18 cellular contexts compared by ENCODE assay signal in genomic region chr10:95178797-95179196, GRCh38. TPM values are rescaled to one million over a fixed set of nuclear protein-coding genes. Genes with fewer than 3 reads are reported as not detected.
DNase-seq lines count a peak whose midpoint lies in the region; ATAC-seq and TF ChIP-seq lines count a peak whose summit lies in the region.
"Had no signal": no experiment of that assay in that cellular context is flagged by ENCODE, and none has a peak within 500 bp of the region (broad histone marks: within the 10 kb centered on the region; RNA-seq: fewer than 3 reads in every experiment).

No MANE protein-coding gene starts in this region.

- intact Hi-C loops in Caco-2 (cut with micrococcal nuclease; ENCODE audit: unreplicated experiment), result loop anchor here (1.0 to 2.0 kb wide), 6 partner anchors 41 to 551 kb away; no protein-coding TSS in a partner anchor
- intact Hi-C loops in right lobe of liver (cut with DNase I), result no loop called here

- ATAC-seq in left lobe of liver, result peak; percentile 5
- peak in 2 of 4 donors; percentile 7 to 50 for ATAC-seq in right lobe of liver
- no peak for ATAC-seq in GM21367 (IDR thresholded peaks at IDR 0.05; ENCODE audit: unreplicated experiment)

- no TSS peak for BruUV-seq in Caco-2 (replicated peaks; lab: Mats Ljungman, UMichigan)

- H3K36me3 ChIP-seq in Caco-2 (ENCODE audit: control insufficient read depth, insufficient read depth, low read length) (no peaks in the 10 kb centered on the region), right lobe of liver (no peaks in the 10 kb centered on the region)
- H3K36me3 ChIP-seq: HAP-1 had no signal

- H3K27ac Mint-ChIP-seq in Caco-2 (ENCODE audit: unreplicated experiment), result peak overlapping the region; percentile 85
- H3K27ac Mint-ChIP-seq: CD4-positive, alpha-beta memory T cell had no signal

- no peak for TF ChIP-seq POLR2A in right lobe of liver (IDR thresholded peaks at IDR 0.05)

- POLR2A ChIA-PET in Caco-2 (lab: Charles Lee), result interaction anchor here (0.6 kb wide), 1 partner anchor 52 kb away, joined by 3 read pairs; no protein-coding TSS in a partner anchor

- DNase-seq in Caco-2, result peak in 1 of 2 experiments; percentile 69
- DNase-seq in left lobe of liver (ENCODE audit: low spot score), result no peak
- DNase-seq in right lobe of liver, result no peak
- no peak for DNase-seq in NCI-H1694 treated with DMSO at 0.1 percent for 48 hours (lab: John Stamatoyannopoulos, UW)
- no peak for DNase-seq in DMS53 treated with DMSO at 0.1 percent for 48 hours (lab: John Stamatoyannopoulos, UW; ENCODE audit: unreplicated experiment)
- DNase-seq: 8988T; C1 segment of cervical spinal cord; CD4-positive, alpha-beta memory T cell; COR-L47; DMS 273 treated with DMSO at 0.1 percent for 48 hours; DMS79 treated with DMSO at 0.1 percent for 48 hours; GF-D8; GOT3 had no signal

- peaks cover 4% of the 10 kb centered on the region for H3K9me3 Mint-ChIP-seq in Caco-2 (ENCODE audit: unreplicated experiment)

- H3K27ac ChIP-seq in right lobe of liver, result peak overlapping the region in 2 of 3 donors; percentile 11 to 62

- H3K9me3 ChIP-seq in Caco-2, result peaks cover 24% of the 10 kb centered on the region
- no peaks in the 10 kb centered on the region for H3K9me3 ChIP-seq in right lobe of liver
- H3K9me3 ChIP-seq: HAP-1 had no signal

- TF ChIP-seq CTCF in Caco-2 (IDR thresholded peaks at IDR 0.05; ENCODE audit: insufficient read depth in 1 of 2, low read depth in 1 of 2, low read length in 1 of 2, severe bottlenecking in 1 of 2, unreplicated experiment in 1 of 2), result no peak
- no peak for TF ChIP-seq CTCF in right lobe of liver (IDR thresholded peaks at IDR 0.05)

- H3K36me3 Mint-ChIP-seq in Caco-2 (ENCODE audit: insufficient read depth, unreplicated experiment), result peaks cover 26% of the 10 kb centered on the region
- H3K36me3 Mint-ChIP-seq: CD4-positive, alpha-beta memory T cell had no signal

- H3K4me1 ChIP-seq in Caco-2 (peaks cover 53% of the 10 kb centered on the region), right lobe of liver (peaks cover 0 to 56% (median 12%) of the 10 kb centered on the region in 4 donors)

- peaks cover 23% of the 10 kb centered on the region for H3K4me1 Mint-ChIP-seq in Caco-2 (ENCODE audit: low read depth, unreplicated experiment)

- CTCF ChIA-PET in Caco-2 (lab: Charles Lee), result interaction anchor here (0.7 to 1.2 kb wide), 3 partner anchors 64 to 157 kb away, joined by 3 to 12 read pairs (median 5); no protein-coding TSS in a partner anchor

- H3K27me3 ChIP-seq in Caco-2 (replicated peaks; ENCODE audit: control insufficient read depth, insufficient read depth, low read length) (no peaks in the 10 kb centered on the region), right lobe of liver (no peaks in the 10 kb centered on the region)

- H3K4me3 ChIP-seq in Caco-2 (ENCODE audit: low read depth, low read length) (no peak overlapping the region), right lobe of liver (no peak overlapping the region)
- H3K4me3 ChIP-seq: HAP-1 had no signal

- H3K4me3 Mint-ChIP-seq in Caco-2 (ENCODE audit: unreplicated experiment), result peak overlapping the region; percentile 16
- H3K4me3 Mint-ChIP-seq: CD4-positive, alpha-beta memory T cell had no signal

- 35% methylated on average over 1 of the region's 1 CpG for WGBS in right lobe of liver (ENCODE audit: insufficient coverage, low coverage, low lambda C conversion rate, missing lambda C conversion rate)

- no peaks in the 10 kb centered on the region for H3K27me3 Mint-ChIP-seq in Caco-2 (ENCODE audit: insufficient read depth, unreplicated experiment)

RNA-seq across cellular contexts. Expression of gene ACSM6, which starts 15.2 kb away (rescaled TPM):
- not detected in 2 replicates for total RNA-seq in Caco-2 (2022)
- not detected for total RNA-seq in left lobe of liver
- total RNA-seq in right lobe of liver, result under 1 TPM in 1 of 6 experiments, not detected in 5; 0.12 TPM
- total RNA-seq: A673; CD4-positive, alpha-beta memory T cell; Daoy; G401 had no signal
